9 cellular contexts compared by ENCODE assay signal in the genomic region with DNA sequence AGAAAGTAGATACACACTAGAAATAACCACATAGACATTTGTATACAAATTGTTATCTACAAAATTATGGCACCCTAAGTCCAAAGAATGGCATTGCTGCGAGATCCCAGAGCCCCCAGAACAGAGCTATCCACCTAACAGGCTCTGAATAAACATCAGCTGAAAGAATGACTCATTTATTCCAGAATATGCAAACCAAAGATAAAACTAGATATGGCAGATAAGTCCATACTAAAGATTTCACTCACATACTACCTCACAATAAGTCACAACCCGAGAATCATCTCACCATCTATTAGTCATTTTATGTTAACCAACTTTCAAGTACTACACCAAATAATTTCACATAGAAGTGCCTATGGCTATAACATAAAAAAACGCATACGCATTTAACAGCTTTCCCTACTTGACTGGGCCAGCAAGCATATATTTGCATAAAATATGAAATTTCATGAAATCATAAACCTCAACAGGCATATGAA. TPM values are rescaled to one million over a fixed set of nuclear protein-coding genes. Genes with fewer than 3 reads are reported as not detected.
DNase-seq lines count a peak whose midpoint lies in the region; ATAC-seq, FAIRE-seq and TF ChIP-seq lines count a peak whose summit lies in the region.
"Had no signal": no experiment of that assay in that cellular context is flagged by ENCODE, and none has a peak within 500 bp of the region (broad histone marks: within the 10 kb centered on the region; RNA-seq: fewer than 3 reads in every experiment).

No MANE protein-coding gene starts in this region.

- H3K4me1 Mint-ChIP-seq in T-helper 2 cell treated with Interferon-gamma antibody and Interleukin-4, amounts not matched to agents 5 μg/mL and 100 μg/mL, for 36 hours (ENCODE audit: low read depth), result peaks cover 58% of the 10 kb centered on the region

- DNase-seq in GM13976 (ENCODE audit: low spot score) (peak; percentile 28), pancreas (no peak), DMS153 treated with DMSO at 0.1 percent for 48 hours (lab: John Stamatoyannopoulos, UW; ENCODE audit: unreplicated experiment) (no peak), gastrocnemius medialis (no peak)
- peak; percentile 31 for DNase-seq in T-helper 2 cell treated with Interferon-gamma antibody and Interleukin-4, amounts not matched to agents 5 μg/mL and 100 μg/mL, for 36 hours (ENCODE audit: low spot score)
- DNase-seq: dorsolateral prefrontal cortex had no signal

- no peak overlapping the region for H3K9ac ChIP-seq in liver (ENCODE audit: low read depth in 1 of 2, low read length in 2 of 2)

- no peaks in the 10 kb centered on the region for H3K27me3 Mint-ChIP-seq in T-helper 2 cell treated with Interferon-gamma antibody and Interleukin-4, amounts not matched to agents 5 μg/mL and 100 μg/mL, for 36 hours (ENCODE audit: low read depth)

- H3K9me3 ChIP-seq in liver (ENCODE audit: control insufficient read depth in 4 of 4, low read length in 3 of 4) (no peaks in the 10 kb centered on the region), pancreas (no peaks in the 10 kb centered on the region), gastrocnemius medialis (no peaks in the 10 kb centered on the region)

- peaks cover 56% of the 10 kb centered on the region for H3K36me3 Mint-ChIP-seq in T-helper 2 cell treated with Interferon-gamma antibody and Interleukin-4, amounts not matched to agents 5 μg/mL and 100 μg/mL, for 36 hours (ENCODE audit: low read depth)

- H3K4me3 Mint-ChIP-seq in T-helper 2 cell treated with Interferon-gamma antibody and Interleukin-4, amounts not matched to agents 5 μg/mL and 100 μg/mL, for 36 hours, result peak overlapping the region; percentile 79

- TF ChIP-seq CTCF in GM13976 (IDR thresholded peaks at IDR 0.05; ENCODE audit: borderline replicate concordance, control extremely low read depth, extremely low read depth, insufficient read depth, missing control alignments) (no peak), liver (IDR thresholded peaks at IDR 0.05; ENCODE audit: low read depth, low read length, missing input control) (no peak), pancreas (IDR thresholded peaks at IDR 0.05) (no peak), gastrocnemius medialis (IDR thresholded peaks at IDR 0.05 in 4 of 5, conservative IDR thresholded peaks at IDR 0.05 in 1 of 5) (no peak)

- no peak for TF ChIP-seq POLR2A in gastrocnemius medialis (IDR thresholded peaks at IDR 0.05)

- no peaks in the 10 kb centered on the region for H3K27me3 ChIP-seq in liver (ENCODE audit: control insufficient read depth in 4 of 4, insufficient read depth in 4 of 4, low read length in 3 of 4)
- H3K27me3 ChIP-seq in pancreas, result no peaks in the 10 kb centered on the region
- no peaks in the 10 kb centered on the region for H3K27me3 ChIP-seq in gastrocnemius medialis
- H3K27me3 ChIP-seq: dorsolateral prefrontal cortex had no signal

- no peaks in the 10 kb centered on the region for H3K9me3 Mint-ChIP-seq in T-helper 2 cell treated with Interferon-gamma antibody and Interleukin-4, amounts not matched to agents 5 μg/mL and 100 μg/mL, for 36 hours

- 84% methylated on average over 4 of the region's 4 CpGs for WGBS in liver
- WGBS in pancreas, 2 donors, result 88 to 90% methylated on average over 4 of the region's 4 CpGs

- in situ Hi-C loops in GM13976 (cut with MboI; ENCODE audit: low sequenced_read_pairs, unreplicated experiment) (no loop called here), gastrocnemius medialis (cut with MboI; ENCODE audit: low sequenced_read_pairs in 4 of 4) (no loop called here)

- H3K36me3 ChIP-seq in liver (ENCODE audit: control insufficient read depth in 4 of 4, insufficient read depth in 3 of 4, low read depth in 1 of 4, low read length in 3 of 4), result peaks cover 0 to 7% (median 2%) of the 10 kb centered on the region in 4 donors
- H3K36me3 ChIP-seq in pancreas, result no peaks in the 10 kb centered on the region
- peaks cover 0 to 8% of the 10 kb centered on the region in 2 donors for H3K36me3 ChIP-seq in gastrocnemius medialis

- H3K4me3 ChIP-seq in liver (ENCODE audit: low read depth in 1 of 3, low read length in 3 of 3), result no peak overlapping the region
- H3K4me3 ChIP-seq in pancreas, result no peak overlapping the region
- H3K4me3 ChIP-seq in gastrocnemius medialis, result no peak overlapping the region

- H3K27ac ChIP-seq in liver (ENCODE audit: low read depth in 1 of 2, low read length in 2 of 2), result no peak overlapping the region
- no peak overlapping the region for H3K27ac ChIP-seq in pancreas
- no peak overlapping the region for H3K27ac ChIP-seq in gastrocnemius medialis
- H3K27ac ChIP-seq: dorsolateral prefrontal cortex had no signal

- ATAC-seq in HG02884 (IDR thresholded peaks at IDR 0.05; ENCODE audit: unreplicated experiment), result peak; percentile 54
- ATAC-seq in pancreas, result no peak
- ATAC-seq in gastrocnemius medialis, result no peak
- ATAC-seq in GM19452 (IDR thresholded peaks at IDR 0.05; ENCODE audit: unreplicated experiment), result no peak

- peak overlapping the region; percentile 75 for H3K27ac Mint-ChIP-seq in T-helper 2 cell treated with Interferon-gamma antibody and Interleukin-4, amounts not matched to agents 5 μg/mL and 100 μg/mL, for 36 hours

- intact Hi-C loops in pancreas (cut with DNase I), result no loop called here
- intact Hi-C loops in gastrocnemius medialis (cut with DNase I; ENCODE audit: low total_unique reads), result no loop called here

- TF ChIP-seq RAD21 in liver (IDR thresholded peaks at IDR 0.05), result no peak

- peaks cover 5 to 29% (median 18%) of the 10 kb centered on the region in 4 donors for H3K4me1 ChIP-seq in liver (ENCODE audit: control insufficient read depth in 4 of 4, insufficient read depth in 4 of 4, low read length in 3 of 4)
- peaks cover 3 to 12% (median 3%) of the 10 kb centered on the region in 3 donors for H3K4me1 ChIP-seq in pancreas
- peaks cover 7 to 28% of the 10 kb centered on the region in 2 donors for H3K4me1 ChIP-seq in gastrocnemius medialis

- no peak for FAIRE-seq in pancreas (lab: Jason Lieb, UNC)

TF ChIP-seq in liver, 16 proteins besides CTCF, POLR2A, EP300 and RAD21:
- TF ChIP-seq JUND (IDR thresholded peaks at IDR 0.05) (peak; percentile 25 to 27), HNF4G (IDR thresholded peaks at IDR 0.05) (no peak)

RNA-seq across cellular contexts. Expression of gene CNIH1, which starts 5.6 kb away (rescaled TPM):
- total RNA-seq in liver (100 to 1,000 TPM in 1 of 2 donors, 10 to 100 TPM in 1; 33.9 to 102 TPM), pancreas (10 to 100 TPM; 19.7 to 43.5 (median 34.7) TPM), gastrocnemius medialis (100 to 1,000 TPM in 3 of 4 donors, 10 to 100 TPM in 1; 73.4 to 176 (median 136) TPM)
- polyA plus RNA-seq in liver (100 to 1,000 TPM; 129 to 193 TPM), pancreas (10 to 100 TPM; 10.8 to 42.8 TPM)

RNA-seq across cellular contexts. Expression of gene CDKN3, which starts 38.7 kb away (rescaled TPM):
- total RNA-seq in liver (10 to 100 TPM in 1 of 2 donors, under 1 TPM in 1; 0.50 to 33.9 TPM), pancreas (1 to 10 TPM in 3 of 6 donors, under 1 TPM in 2, not detected in 1; 0.66 to 1.6 (median 1.1) TPM), gastrocnemius medialis (1 to 10 TPM; 1.2 to 5.1 (median 1.6) TPM)
- polyA plus RNA-seq in liver (1 to 10 TPM; 1.5 to 4.1 TPM), pancreas (1 to 10 TPM in 1 of 2 donors, under 1 TPM in 1; 0.61 to 1.0 TPM)

RNA-seq across cellular contexts. Expression of gene GMFB, which starts 53.2 kb away (rescaled TPM):
- total RNA-seq in liver (10 to 100 TPM; 23.5 to 26.3 TPM), pancreas (10 to 100 TPM in 5 of 6 donors, 1 to 10 TPM in 1; 6.8 to 21.7 (median 14.5) TPM), gastrocnemius medialis (10 to 100 TPM in 1 of 4 donors, 1 to 10 TPM in 3; 5.0 to 21.7 (median 7.3) TPM)
- polyA plus RNA-seq in liver (10 to 100 TPM; 13.3 to 17.8 TPM), pancreas (10 to 100 TPM in 1 of 2 donors, 1 to 10 TPM in 1; 5.4 to 13.5 TPM)

Comparison
In these comparisons a context has a peak if more than half of its experiments do, and no peak if none do; other contexts are left out.
1. DNase-seq: peak in GM13976 (single experiment) and T-helper 2 cell treated with Interferon-gamma antibody and Interleukin-4, amounts not matched to agents 5 μg/mL and 100 μg/mL, for 36 hours (single experiment); none in pancreas (0 of 6), DMS153 treated with DMSO at 0.1 percent for 48 hours (single experiment) and gastrocnemius medialis (0 of 2).